In the genomic region with DNA sequence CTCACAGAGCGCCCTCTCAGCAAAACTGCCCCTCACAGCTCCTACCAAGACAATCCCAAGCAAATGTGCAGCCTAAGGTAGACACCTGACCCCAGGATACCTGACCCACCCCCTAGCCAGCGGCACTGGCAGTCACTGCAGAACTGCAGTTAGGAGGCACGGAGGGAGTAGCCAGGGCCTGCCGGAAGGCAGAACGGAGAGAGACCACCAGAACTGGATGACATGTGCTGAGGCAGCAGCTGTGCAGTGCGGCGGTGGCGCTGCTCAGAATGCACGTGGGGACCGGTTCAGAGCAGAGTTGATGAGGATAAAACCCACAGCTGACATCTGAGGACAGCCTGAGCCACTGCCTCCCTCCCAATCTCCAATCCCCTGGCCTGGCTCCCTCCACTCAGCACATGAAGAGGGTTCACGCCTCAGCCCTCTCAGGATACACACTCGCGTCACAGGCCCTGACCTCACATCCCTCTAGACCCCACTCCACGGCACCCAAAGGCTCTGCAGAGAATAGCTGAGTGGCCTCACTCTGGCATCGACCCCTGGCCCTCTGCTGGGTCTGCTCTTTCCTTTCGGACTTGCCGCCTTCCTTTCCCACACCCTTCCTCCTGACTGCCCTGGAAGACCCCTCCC, we compare ENCODE assay signal across 30 cellular contexts. TPM values are rescaled to one million over a fixed set of nuclear protein-coding genes. Genes with fewer than 3 reads are reported as not detected.
DNase-seq lines count a peak whose midpoint lies in the region; ATAC-seq, FAIRE-seq and TF ChIP-seq lines count a peak whose summit lies in the region.
"Had no signal": no experiment of that assay in that cellular context is flagged by ENCODE, and none has a peak within 500 bp of the region (broad histone marks: within the 10 kb centered on the region; RNA-seq: fewer than 3 reads in every experiment).

No MANE protein-coding gene starts in this region.

- H3K9me3 Mint-ChIP-seq in stimulated activated naive CD8-positive, alpha-beta T cell treated with anti-CD3 and anti-CD28 coated beads, Interleukin-15, Interleukin-2, amounts not matched to agents 100 ng/mL and 50 ng/mL, for 24 hours: no peaks in the 10 kb centered on the region
- H3K9me3 Mint-ChIP-seq in nephron: no peaks in the 10 kb centered on the region

- TF ChIP-seq CTCF in coronary artery (IDR thresholded peaks at IDR 0.05) (no peak), nephron (IDR thresholded peaks at IDR 0.05; ENCODE audit: unreplicated experiment in 3 of 3) (no peak), kidney (IDR thresholded peaks at IDR 0.05; ENCODE audit: borderline replicate concordance, extremely low read depth, insufficient read depth) (no peak)

- H3K9ac ChIP-seq in kidney (ENCODE audit: low read length in 2 of 2): no peak overlapping the region

- peaks cover 20 to 21% of the 10 kb centered on the region in 2 donors for H3K36me3 ChIP-seq in kidney (ENCODE audit: control insufficient read depth in 1 of 2, insufficient read depth in 2 of 2, low read length in 2 of 2)

- H3K36me3 Mint-ChIP-seq in stimulated activated naive CD8-positive, alpha-beta T cell treated with anti-CD3 and anti-CD28 coated beads, Interleukin-15, Interleukin-2, amounts not matched to agents 100 ng/mL and 50 ng/mL, for 24 hours (ENCODE audit: low read depth): peaks cover 65% of the 10 kb centered on the region
- peaks cover 50% of the 10 kb centered on the region for H3K36me3 Mint-ChIP-seq in nephron (ENCODE audit: low read depth)

- FAIRE-seq in kidney (lab: Jason Lieb, UNC): no peak
- FAIRE-seq: GM12878 had no signal

- no peaks in the 10 kb centered on the region for H3K4me1 Mint-ChIP-seq in stimulated activated naive CD8-positive, alpha-beta T cell treated with anti-CD3 and anti-CD28 coated beads, Interleukin-15, Interleukin-2, amounts not matched to agents 100 ng/mL and 50 ng/mL, for 24 hours (ENCODE audit: low read depth)
- H3K4me1 Mint-ChIP-seq in nephron: peaks cover 37% of the 10 kb centered on the region

- H3K27ac ChIP-seq in coronary artery (no peak overlapping the region), kidney (ENCODE audit: low read depth in 2 of 2, low read length in 2 of 2) (no peak overlapping the region)
- H3K27ac ChIP-seq: adrenal gland, brain microvascular endothelial cell, gastroesophageal sphincter, neutrophil, prostate gland, right lobe of liver, spleen, tibial artery had no signal

- peak overlapping the region; percentile 16 for H3K27ac Mint-ChIP-seq in stimulated activated naive CD8-positive, alpha-beta T cell treated with anti-CD3 and anti-CD28 coated beads, Interleukin-15, Interleukin-2, amounts not matched to agents 100 ng/mL and 50 ng/mL, for 24 hours
- H3K27ac Mint-ChIP-seq in nephron: peak overlapping the region; percentile 63 to 93 (median 89)

- DNase-seq in stimulated activated naive CD8-positive, alpha-beta T cell treated with anti-CD3 and anti-CD28 coated beads, Interleukin-15, Interleukin-2, amounts not matched to agents 100 U/mL and 50 U/mL, for 24 hours: no peak
- DNase-seq in coronary artery (ENCODE audit: low spot score) (peak; percentile 65), GM03348 (ENCODE audit: low spot score) (no peak), kidney (no peak), NCI-H774 (lab: John Stamatoyannopoulos, UW) (no peak)
- DNase-seq: ACHN; activated CD4-positive, alpha-beta T cell treated with anti-CD3 and anti-CD28 coated beads for 4 hours; adrenal gland; BE2C; brain microvascular endothelial cell; DMS153; effector CD8-positive, alpha-beta T cell; H7; hippocampal formation; KG1; left colon; NCI-H2029 treated with DMSO at 0.1 percent for 48 hours; NCI-H526; right lobe of liver; Right ventricle myocardium superior; spleen; stimulated activated CD4-positive, alpha-beta T cell treated with anti-CD3 and anti-CD28 coated beads, Interleukin-2, amount 100 ng/mL, for 24 hours; T-helper 2 cell had no signal

- no peaks in the 10 kb centered on the region for H3K27me3 Mint-ChIP-seq in stimulated activated naive CD8-positive, alpha-beta T cell treated with anti-CD3 and anti-CD28 coated beads, Interleukin-15, Interleukin-2, amounts not matched to agents 100 ng/mL and 50 ng/mL, for 24 hours
- H3K27me3 Mint-ChIP-seq in nephron (ENCODE audit: low read depth): no peaks in the 10 kb centered on the region

- no peaks in the 10 kb centered on the region for H3K9me3 ChIP-seq in kidney (ENCODE audit: control insufficient read depth in 1 of 2, low read length in 2 of 2)
- H3K9me3 ChIP-seq: adrenal gland, BE2C, gastroesophageal sphincter, neutrophil, prostate gland, right lobe of liver, spleen, tibial artery had no signal

- no peak overlapping the region for H3K4me3 Mint-ChIP-seq in stimulated activated naive CD8-positive, alpha-beta T cell treated with anti-CD3 and anti-CD28 coated beads, Interleukin-15, Interleukin-2, amounts not matched to agents 100 ng/mL and 50 ng/mL, for 24 hours
- peak overlapping the region; percentile 27 to 51 (median 45) for H3K4me3 Mint-ChIP-seq in nephron

- intact Hi-C loops in kidney (cut with DNase I): no loop called here

- H3K4me3 ChIP-seq in coronary artery (no peak overlapping the region), kidney (ENCODE audit: low read length in 2 of 2) (no peak overlapping the region)
- H3K4me3 ChIP-seq: adrenal gland, gastroesophageal sphincter, GM12878, prostate gland, right lobe of liver, spleen, tibial artery had no signal

- peaks cover 3 to 4% of the 10 kb centered on the region in 2 donors for H3K4me1 ChIP-seq in kidney (ENCODE audit: control insufficient read depth in 1 of 2, insufficient read depth in 1 of 2, low read depth in 1 of 2, low read length in 2 of 2)
- H3K4me1 ChIP-seq: adrenal gland, gastroesophageal sphincter, prostate gland, right lobe of liver, spleen, tibial artery had no signal

- ATAC-seq in stimulated activated naive CD8-positive, alpha-beta T cell treated with anti-CD3 and anti-CD28 coated beads, Interleukin-15, Interleukin-2, amounts not matched to agents 100 U/mL and 50 U/mL, for 24 hours: no peak
- ATAC-seq: gastroesophageal sphincter, GM12878, left colon had no signal

RNA-seq across cellular contexts. Expression of gene UBE2G2, which starts 29.6 kb away (rescaled TPM):
- 86.0 TPM for total RNA-seq in kidney
- polyA plus RNA-seq in kidney (ENCODE audit: insufficient read depth, low read depth, low replicate concordance): 39.4 TPM

RNA-seq across cellular contexts. Expression of gene SUMO3, which starts 45.9 kb away (rescaled TPM):
- 88.6 TPM for total RNA-seq in kidney
- 89.9 TPM for polyA plus RNA-seq in kidney (ENCODE audit: insufficient read depth, low read depth, low replicate concordance)
